Comparison of ENCODE assay signal across 10 cellular contexts in the genomic region with DNA sequence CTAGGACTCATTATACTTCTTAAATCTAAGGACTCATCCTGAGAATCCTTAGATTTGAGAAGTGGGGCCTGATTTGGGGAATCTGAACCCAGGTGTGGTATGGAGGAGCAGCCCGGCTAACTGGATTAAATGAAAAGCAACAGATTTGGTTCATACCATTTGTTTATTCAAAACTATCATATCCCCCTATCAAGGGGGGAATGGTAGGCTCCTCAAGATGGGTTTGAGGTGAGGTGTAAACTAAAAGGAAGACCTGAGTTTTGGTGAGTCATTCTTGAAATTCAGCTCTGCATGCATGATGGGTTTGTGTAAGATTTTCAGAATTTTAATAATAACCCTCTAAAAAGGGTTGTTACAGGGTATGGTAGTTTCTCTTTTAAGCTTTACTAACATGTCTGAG. TPM values are rescaled to one million over a fixed set of nuclear protein-coding genes. Genes with fewer than 3 reads are reported as not detected.
DNase-seq lines count a peak whose midpoint lies in the region; ATAC-seq and TF ChIP-seq lines count a peak whose summit lies in the region.
"Had no signal": no experiment of that assay in that cellular context is flagged by ENCODE, and none has a peak within 500 bp of the region (broad histone marks: within the 10 kb centered on the region; RNA-seq: fewer than 3 reads in every experiment).

No MANE protein-coding gene starts in this region.

- CTCF ChIA-PET in activated CD8-positive, alpha-beta T cell treated with anti-CD3 and anti-CD28 coated beads for 36 hours (lab: Charles Lee), result no interaction called here

- H3K4me3 ChIP-seq in right lobe of liver (no peak overlapping the region), esophagus muscularis mucosa (no peak overlapping the region), endodermal cell (ENCODE audit: low read length) (no peak overlapping the region)

- intact Hi-C loops in activated CD8-positive, alpha-beta T cell treated with anti-CD3 and anti-CD28 coated beads for 36 hours (cut with micrococcal nuclease), result loop anchor here (5.0 kb wide), 1 partner anchor 88 kb away; the partner anchor contains the start of gene MCUB
- intact Hi-C loops in right lobe of liver (cut with DNase I), result loop anchor here in 1 of 2 donors (10.0 kb wide), 1 partner anchor 225 kb away; no protein-coding TSS in a partner anchor
- intact Hi-C loops in esophagus muscularis mucosa (cut with DNase I), result no loop called here

- peaks cover 38% of the 10 kb centered on the region for H3K36me3 Mint-ChIP-seq in activated CD8-positive, alpha-beta T cell treated with anti-CD3 and anti-CD28 coated beads for 36 hours (ENCODE audit: low read depth)
- peaks cover 2% of the 10 kb centered on the region for H3K36me3 Mint-ChIP-seq in endodermal cell (ENCODE audit: low read depth)

- no peaks in the 10 kb centered on the region for H3K27me3 Mint-ChIP-seq in activated CD8-positive, alpha-beta T cell treated with anti-CD3 and anti-CD28 coated beads for 36 hours
- H3K27me3 Mint-ChIP-seq in endodermal cell (ENCODE audit: insufficient read depth), result no peaks in the 10 kb centered on the region
- H3K27me3 Mint-ChIP-seq: IgD-negative memory B cell had no signal

- TF ChIP-seq POLR2A in right lobe of liver (IDR thresholded peaks at IDR 0.05), result no peak
- no peak for TF ChIP-seq POLR2A in esophagus muscularis mucosa (IDR thresholded peaks at IDR 0.05; ENCODE audit: low read depth)

- H3K27me3 ChIP-seq in right lobe of liver, result no peaks in the 10 kb centered on the region
- no peaks in the 10 kb centered on the region for H3K27me3 ChIP-seq in esophagus muscularis mucosa
- H3K27me3 ChIP-seq in endodermal cell (ENCODE audit: control insufficient read depth, insufficient read depth, low read length, poor library complexity, severe bottlenecking), result no peaks in the 10 kb centered on the region

- H3K27ac Mint-ChIP-seq in activated CD8-positive, alpha-beta T cell treated with anti-CD3 and anti-CD28 coated beads for 36 hours, result peak overlapping the region; percentile 79
- no peak overlapping the region for H3K27ac Mint-ChIP-seq in endodermal cell

- H3K27ac ChIP-seq in right lobe of liver (no peak overlapping the region), esophagus muscularis mucosa (replicated peaks in 1 of 4) (no peak overlapping the region), endodermal cell (ENCODE audit: low read depth, low read length) (no peak overlapping the region)

- H3K9me3 Mint-ChIP-seq in activated CD8-positive, alpha-beta T cell treated with anti-CD3 and anti-CD28 coated beads for 36 hours, result peaks cover 23% of the 10 kb centered on the region
- peaks cover 5% of the 10 kb centered on the region for H3K9me3 Mint-ChIP-seq in endodermal cell

- H3K4me3 Mint-ChIP-seq in activated CD8-positive, alpha-beta T cell treated with anti-CD3 and anti-CD28 coated beads for 36 hours, result no peak overlapping the region
- H3K4me3 Mint-ChIP-seq in endodermal cell, result no peak overlapping the region

- 80% methylated on average over 1 of the region's 1 CpG for WGBS in right lobe of liver (ENCODE audit: insufficient coverage, low coverage, low lambda C conversion rate, missing lambda C conversion rate)
- WGBS in esophagus muscularis mucosa, result 100% methylated on average over 1 of the region's 1 CpG
- 71% methylated on average over 1 of the region's 1 CpG; no CpG with 5 or more reads in 1 of the 2 experiments for WGBS in endodermal cell (ENCODE audit: insufficient coverage in 1 of 2, insufficient read length in 1 of 2), 2 experiments

- POLR2A ChIA-PET in activated CD8-positive, alpha-beta T cell treated with anti-CD3 and anti-CD28 coated beads for 36 hours (lab: Charles Lee), result interaction anchor here (1.2 kb wide), 1 partner anchor 86 kb away, joined by 3 read pairs; no protein-coding TSS in a partner anchor

- DNase-seq in activated CD8-positive, alpha-beta T cell treated with anti-CD3 and anti-CD28 coated beads for 36 hours, result peak; percentile 43
- no peak for DNase-seq in right lobe of liver
- DNase-seq in germinal center (ENCODE audit: low spot score), result no peak
- DNase-seq in esophagus muscularis mucosa (ENCODE audit: extremely low spot score), result no peak
- no peak for DNase-seq in endodermal cell
- DNase-seq: left colon had no signal

- no peaks in the 10 kb centered on the region for H3K4me1 ChIP-seq in right lobe of liver
- H3K4me1 ChIP-seq in esophagus muscularis mucosa, result no peaks in the 10 kb centered on the region
- H3K4me1 ChIP-seq in endodermal cell (ENCODE audit: control insufficient read depth, insufficient read depth, low read length), result no peaks in the 10 kb centered on the region

- no peaks in the 10 kb centered on the region for H3K36me3 ChIP-seq in right lobe of liver
- H3K36me3 ChIP-seq in esophagus muscularis mucosa, result no peaks in the 10 kb centered on the region
- no peaks in the 10 kb centered on the region for H3K36me3 ChIP-seq in endodermal cell (ENCODE audit: control insufficient read depth, insufficient read depth, low read length)

- H3K9me3 ChIP-seq in right lobe of liver (no peaks in the 10 kb centered on the region), esophagus muscularis mucosa (peaks cover 3 to 14% (median 11%) of the 10 kb centered on the region in 4 donors), endodermal cell (ENCODE audit: control insufficient read depth, low read length) (peaks cover 4% of the 10 kb centered on the region)

- peaks cover 41% of the 10 kb centered on the region for H3K4me1 Mint-ChIP-seq in activated CD8-positive, alpha-beta T cell treated with anti-CD3 and anti-CD28 coated beads for 36 hours (ENCODE audit: low read depth)
- H3K4me1 Mint-ChIP-seq in endodermal cell, result no peaks in the 10 kb centered on the region

- no peak for TF ChIP-seq EP300 in esophagus muscularis mucosa (IDR thresholded peaks at IDR 0.05)

- ATAC-seq in GM18498 (IDR thresholded peaks at IDR 0.05; ENCODE audit: unreplicated experiment) (peak; percentile 74), GM19397 (IDR thresholded peaks at IDR 0.05; ENCODE audit: unreplicated experiment) (peak; percentile 68), HG03025 (IDR thresholded peaks at IDR 0.05; ENCODE audit: low FRiP score, unreplicated experiment) (peak; percentile 68), right lobe of liver (no peak)
- ATAC-seq in activated CD8-positive, alpha-beta T cell treated with anti-CD3 and anti-CD28 coated beads for 36 hours, result peak; percentile 60
- ATAC-seq: left colon had no signal

- no peak overlapping the region for H3K9ac ChIP-seq in endodermal cell (ENCODE audit: extremely low read depth, low read length, poor library complexity, severe bottlenecking)

- no peak for TF ChIP-seq CTCF in activated CD8-positive, alpha-beta T cell treated with anti-CD3 and anti-CD28 coated beads for 36 hours (IDR thresholded peaks at IDR 0.05)
- TF ChIP-seq CTCF in right lobe of liver (IDR thresholded peaks at IDR 0.05), result no peak
- TF ChIP-seq CTCF in esophagus muscularis mucosa (IDR thresholded peaks at IDR 0.05), result no peak
- TF ChIP-seq CTCF in endodermal cell (conservative IDR thresholded peaks at IDR 0.05), result no peak

RNA-seq across cellular contexts. Expression of gene CASP6, which starts 53.4 kb away (rescaled TPM):
- total RNA-seq in activated CD8-positive, alpha-beta T cell treated with anti-CD3 and anti-CD28 coated beads for 36 hours, result 10 to 100 TPM; 19.1 to 28.3 TPM
- total RNA-seq in right lobe of liver (10 to 100 TPM; 14.1 to 18.4 (median 15.3) TPM), esophagus muscularis mucosa (10 to 100 TPM; 16.3 to 26.8 (median 19.2) TPM), endodermal cell (10 to 100 TPM; 20.9 to 21.8 TPM)
- 28.9 TPM for polyA plus RNA-seq in endodermal cell (2013, experiment 1 of 2)
- polyA plus RNA-seq in endodermal cell (2013, experiment 2 of 2), result 30.3 TPM

Comparison
In these comparisons a context has a peak if more than half of its experiments do, and no peak if none do; other contexts are left out.
1. ATAC-seq: peak in GM18498 (single experiment), GM19397 (single experiment), HG03025 (single experiment) and activated CD8-positive, alpha-beta T cell treated with anti-CD3 and anti-CD28 coated beads for 36 hours (single experiment); none in right lobe of liver (0 of 4).